Comparison of ENCODE assay signal across 1 cellular context in the genomic region with DNA sequence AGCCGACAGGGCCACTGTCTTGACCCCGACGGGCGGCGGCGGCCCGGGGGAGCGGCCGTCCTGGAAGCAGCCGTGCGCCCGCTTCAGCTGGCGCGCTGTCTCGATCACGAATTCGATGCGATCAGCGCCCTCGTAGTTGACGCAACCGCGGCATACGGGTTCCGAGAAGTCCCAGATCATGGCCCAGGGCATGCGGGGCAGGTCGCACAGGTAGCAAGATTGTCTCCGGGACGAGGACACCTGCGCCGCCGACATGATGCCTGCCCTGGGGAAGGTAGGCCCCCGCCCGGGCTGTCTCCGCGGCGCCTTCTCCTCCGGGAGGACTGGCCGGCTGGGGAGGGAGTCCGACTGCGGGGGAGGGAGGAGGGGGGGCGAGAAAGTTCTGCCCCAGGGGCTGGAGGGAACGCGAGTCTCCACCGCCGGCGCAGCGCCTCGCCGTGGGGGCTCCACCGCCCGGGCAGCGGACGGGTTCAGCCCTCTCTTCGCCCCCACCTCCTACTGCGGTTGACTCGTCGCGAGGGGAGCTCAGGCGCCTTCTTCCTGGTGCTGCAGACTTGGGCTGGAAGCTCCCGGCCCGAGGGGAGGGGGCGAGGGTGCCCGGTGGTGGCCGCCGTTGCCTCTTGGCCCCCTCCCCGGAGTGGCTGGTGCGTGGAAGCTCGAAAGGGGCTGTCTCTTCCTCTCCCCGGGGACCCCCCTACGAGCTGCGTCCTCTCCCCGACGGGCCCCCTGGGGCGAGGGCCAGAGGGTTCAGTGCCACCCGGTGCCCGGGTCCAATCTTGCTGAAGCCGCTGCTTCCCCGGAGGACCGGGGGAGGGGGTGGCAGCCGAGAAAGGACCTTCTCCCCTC.
TF ChIP-seq lines count a peak whose summit lies in the region.

No MANE protein-coding gene starts in this region.

TF ChIP-seq in HepG2, 621 proteins besides CTCF, POLR2A, EP300 and RAD21 (continues in another document):
- TF ChIP-seq, protein P1, sequence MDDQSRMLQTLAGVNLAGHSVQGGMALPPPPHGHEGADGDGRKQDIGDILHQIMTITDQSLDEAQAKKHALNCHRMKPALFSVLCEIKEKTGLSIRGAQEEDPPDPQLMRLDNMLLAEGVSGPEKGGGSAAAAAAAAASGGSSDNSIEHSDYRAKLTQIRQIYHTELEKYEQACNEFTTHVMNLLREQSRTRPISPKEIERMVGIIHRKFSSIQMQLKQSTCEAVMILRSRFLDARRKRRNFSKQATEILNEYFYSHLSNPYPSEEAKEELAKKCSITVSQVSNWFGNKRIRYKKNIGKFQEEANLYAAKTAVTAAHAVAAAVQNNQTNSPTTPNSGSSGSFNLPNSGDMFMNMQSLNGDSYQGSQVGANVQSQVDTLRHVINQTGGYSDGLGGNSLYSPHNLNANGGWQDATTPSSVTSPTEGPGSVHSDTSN (CRISPR knock-in tag; IDR thresholded peaks at IDR 0.05; ENCODE audit: borderline replicate concordance): no peak
- TF ChIP-seq, protein P2, sequence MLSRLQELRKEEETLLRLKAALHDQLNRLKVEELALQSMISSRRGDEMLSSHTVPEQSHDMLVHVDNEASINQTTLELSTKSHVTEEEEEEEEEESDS (CRISPR knock-in tag; IDR thresholded peaks at IDR 0.05; ENCODE audit: borderline replicate concordance): no peak
- TF ChIP-seq, protein P3, sequence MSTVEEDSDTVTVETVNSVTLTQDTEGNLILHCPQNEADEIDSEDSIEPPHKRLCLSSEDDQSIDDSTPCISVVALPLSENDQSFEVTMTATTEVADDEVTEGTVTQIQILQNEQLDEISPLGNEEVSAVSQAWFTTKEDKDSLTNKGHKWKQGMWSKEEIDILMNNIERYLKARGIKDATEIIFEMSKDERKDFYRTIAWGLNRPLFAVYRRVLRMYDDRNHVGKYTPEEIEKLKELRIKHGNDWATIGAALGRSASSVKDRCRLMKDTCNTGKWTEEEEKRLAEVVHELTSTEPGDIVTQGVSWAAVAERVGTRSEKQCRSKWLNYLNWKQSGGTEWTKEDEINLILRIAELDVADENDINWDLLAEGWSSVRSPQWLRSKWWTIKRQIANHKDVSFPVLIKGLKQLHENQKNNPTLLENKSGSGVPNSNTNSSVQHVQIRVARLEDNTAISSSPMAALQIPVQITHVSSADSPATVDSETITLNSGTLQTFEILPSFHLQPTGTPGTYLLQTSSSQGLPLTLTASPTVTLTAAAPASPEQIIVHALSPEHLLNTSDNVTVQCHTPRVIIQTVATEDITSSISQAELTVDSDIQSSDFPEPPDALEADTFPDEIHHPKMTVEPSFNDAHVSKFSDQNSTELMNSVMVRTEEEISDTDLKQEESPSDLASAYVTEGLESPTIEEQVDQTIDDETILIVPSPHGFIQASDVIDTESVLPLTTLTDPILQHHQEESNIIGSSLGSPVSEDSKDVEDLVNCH (CRISPR knock-in tag; IDR thresholded peaks at IDR 0.05): no peak
- TF ChIP-seq ZNF629 (CRISPR knock-in tag; conservative IDR thresholded peaks at IDR 0.05) (no peak), ZNF777 (CRISPR knock-in tag; IDR thresholded peaks at IDR 0.05) (peak; percentile 82), ZNF24 (IDR thresholded peaks at IDR 0.05) (no peak), PAX8 (CRISPR knock-in tag; IDR thresholded peaks at IDR 0.05; ENCODE audit: borderline replicate concordance) (no peak), KDM5B (CRISPR knock-in tag; IDR thresholded peaks at IDR 0.05; ENCODE audit: borderline replicate concordance) (peak; percentile 71; the same call in 1 of the 2 replicates), SP2 (CRISPR knock-in tag; IDR thresholded peaks at IDR 0.05) (peak; percentile 29; the same call in 1 of the 2 replicates), STAT5B (CRISPR knock-in tag; IDR thresholded peaks at IDR 0.05) (no peak), MTF1 (CRISPR knock-in tag; IDR thresholded peaks at IDR 0.05) (no peak), NFE2L1 (CRISPR knock-in tag; IDR thresholded peaks at IDR 0.05; ENCODE audit: borderline replicate concordance) (no peak), TCF7L2 (IDR thresholded peaks at IDR 0.05; ENCODE audit: low read depth, low read length) (no peak), TCF12 (IDR thresholded peaks at IDR 0.05) (no peak), TCF12 (CRISPR knock-in tag; IDR thresholded peaks at IDR 0.05) (peak; percentile 61; the same call in 1 of the 2 replicates), ZNF883 (CRISPR knock-in tag; IDR thresholded peaks at IDR 0.05; ENCODE audit: not compliant biosample characterization) (no peak), SIN3A (IDR thresholded peaks at IDR 0.05; ENCODE audit: borderline replicate concordance, low read depth, low read length) (no peak), ZNF232 (CRISPR knock-in tag; IDR thresholded peaks at IDR 0.05; ENCODE audit: borderline replicate concordance) (no peak), ZBTB21 (CRISPR knock-in tag; IDR thresholded peaks at IDR 0.05) (0 out of 2 replicates have a peak, but pooled peaks have one; percentile 10), CBX2 (IDR thresholded peaks at IDR 0.05; ENCODE audit: low read depth, low read length) (no peak), CBX2 (CRISPR knock-in tag; IDR thresholded peaks at IDR 0.05; ENCODE audit: low read depth) (no peak), FOXK1 (CRISPR knock-in tag; IDR thresholded peaks at IDR 0.05; ENCODE audit: borderline replicate concordance, low read depth) (no peak), HNRNPH1 (optimal IDR thresholded peaks at IDR 0.05; ENCODE audit: low read depth, low read length) (no peak), ZNF792 (CRISPR knock-in tag; IDR thresholded peaks at IDR 0.05) (no peak), HHEX (CRISPR knock-in tag; IDR thresholded peaks at IDR 0.05) (no peak), TBX3 (IDR thresholded peaks at IDR 0.05; ENCODE audit: borderline replicate concordance) (no peak), PCBP1 (IDR thresholded peaks at IDR 0.05; ENCODE audit: borderline replicate concordance, low read depth, low read length) (0 out of 2 replicates have a peak, but pooled peaks have one; percentile 23), FIP1L1 (IDR thresholded peaks at IDR 0.05; ENCODE audit: borderline replicate concordance, insufficient read depth, low read depth, low read length) (0 out of 2 replicates have a peak, but pooled peaks have one; percentile 10), YY1 (IDR thresholded peaks at IDR 0.05; ENCODE audit: insufficient read depth, insufficient replicate concordance, low read depth, low read length) (no peak), ZNF30 (CRISPR knock-in tag; IDR thresholded peaks at IDR 0.05) (no peak), DPF2 (CRISPR knock-in tag; IDR thresholded peaks at IDR 0.05; ENCODE audit: borderline replicate concordance, low read depth) (no peak), ZNF20 (CRISPR knock-in tag; IDR thresholded peaks at IDR 0.05) (no peak), ZNF563 (CRISPR knock-in tag; IDR thresholded peaks at IDR 0.05) (peak; percentile 12; the same call in 1 of the 2 replicates), BRD4 (CRISPR knock-in tag; IDR thresholded peaks at IDR 0.05) (no peak; the same call in 1 of the 2 replicates)
- TF ChIP-seq, protein P4, sequence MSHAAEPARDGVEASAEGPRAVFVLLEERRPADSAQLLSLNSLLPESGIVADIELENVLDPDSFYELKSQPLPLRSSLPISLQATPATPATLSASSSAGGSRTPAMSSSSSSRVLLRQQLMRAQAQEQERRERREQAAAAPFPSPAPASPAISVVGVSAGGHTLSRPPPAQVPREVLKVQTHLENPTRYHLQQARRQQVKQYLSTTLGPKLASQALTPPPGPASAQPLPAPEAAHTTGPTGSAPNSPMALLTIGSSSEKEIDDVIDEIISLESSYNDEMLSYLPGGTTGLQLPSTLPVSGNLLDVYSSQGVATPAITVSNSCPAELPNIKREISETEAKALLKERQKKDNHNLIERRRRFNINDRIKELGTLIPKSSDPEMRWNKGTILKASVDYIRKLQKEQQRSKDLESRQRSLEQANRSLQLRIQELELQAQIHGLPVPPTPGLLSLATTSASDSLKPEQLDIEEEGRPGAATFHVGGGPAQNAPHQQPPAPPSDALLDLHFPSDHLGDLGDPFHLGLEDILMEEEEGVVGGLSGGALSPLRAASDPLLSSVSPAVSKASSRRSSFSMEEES (CRISPR knock-in tag; IDR thresholded peaks at IDR 0.05): no peak
- TF ChIP-seq, protein P5, sequence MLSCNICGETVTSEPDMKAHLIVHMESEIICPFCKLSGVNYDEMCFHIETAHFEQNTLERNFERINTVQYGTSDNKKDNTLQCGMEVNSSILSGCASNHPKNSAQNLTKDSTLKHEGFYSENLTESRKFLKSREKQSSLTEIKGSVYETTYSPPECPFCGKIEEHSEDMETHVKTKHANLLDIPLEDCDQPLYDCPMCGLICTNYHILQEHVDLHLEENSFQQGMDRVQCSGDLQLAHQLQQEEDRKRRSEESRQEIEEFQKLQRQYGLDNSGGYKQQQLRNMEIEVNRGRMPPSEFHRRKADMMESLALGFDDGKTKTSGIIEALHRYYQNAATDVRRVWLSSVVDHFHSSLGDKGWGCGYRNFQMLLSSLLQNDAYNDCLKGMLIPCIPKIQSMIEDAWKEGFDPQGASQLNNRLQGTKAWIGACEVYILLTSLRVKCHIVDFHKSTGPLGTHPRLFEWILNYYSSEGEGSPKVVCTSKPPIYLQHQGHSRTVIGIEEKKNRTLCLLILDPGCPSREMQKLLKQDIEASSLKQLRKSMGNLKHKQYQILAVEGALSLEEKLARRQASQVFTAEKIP (CRISPR knock-in tag; IDR thresholded peaks at IDR 0.05; ENCODE audit: borderline replicate concordance): no peak
- TF ChIP-seq, protein P6, sequence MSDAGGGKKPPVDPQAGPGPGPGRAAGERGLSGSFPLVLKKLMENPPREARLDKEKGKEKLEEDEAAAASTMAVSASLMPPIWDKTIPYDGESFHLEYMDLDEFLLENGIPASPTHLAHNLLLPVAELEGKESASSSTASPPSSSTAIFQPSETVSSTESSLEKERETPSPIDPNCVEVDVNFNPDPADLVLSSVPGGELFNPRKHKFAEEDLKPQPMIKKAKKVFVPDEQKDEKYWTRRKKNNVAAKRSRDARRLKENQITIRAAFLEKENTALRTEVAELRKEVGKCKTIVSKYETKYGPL (CRISPR knock-in tag; IDR thresholded peaks at IDR 0.05): no peak
- TF ChIP-seq, protein P7, sequence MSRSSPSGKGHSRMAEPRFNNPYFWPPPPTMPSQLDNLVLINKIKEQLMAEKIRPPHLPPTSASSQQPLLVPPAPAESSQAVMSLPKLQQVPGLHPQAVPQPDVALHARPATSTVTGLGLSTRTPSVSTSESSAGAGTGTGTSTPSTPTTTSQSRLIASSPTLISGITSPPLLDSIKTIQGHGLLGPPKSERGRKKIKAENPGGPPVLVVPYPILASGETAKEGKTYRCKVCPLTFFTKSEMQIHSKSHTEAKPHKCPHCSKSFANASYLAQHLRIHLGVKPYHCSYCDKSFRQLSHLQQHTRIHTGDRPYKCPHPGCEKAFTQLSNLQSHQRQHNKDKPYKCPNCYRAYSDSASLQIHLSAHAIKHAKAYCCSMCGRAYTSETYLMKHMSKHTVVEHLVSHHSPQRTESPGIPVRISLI (CRISPR knock-in tag; IDR thresholded peaks at IDR 0.05; ENCODE audit: borderline replicate concordance): no peak
- TF ChIP-seq, protein P8, sequence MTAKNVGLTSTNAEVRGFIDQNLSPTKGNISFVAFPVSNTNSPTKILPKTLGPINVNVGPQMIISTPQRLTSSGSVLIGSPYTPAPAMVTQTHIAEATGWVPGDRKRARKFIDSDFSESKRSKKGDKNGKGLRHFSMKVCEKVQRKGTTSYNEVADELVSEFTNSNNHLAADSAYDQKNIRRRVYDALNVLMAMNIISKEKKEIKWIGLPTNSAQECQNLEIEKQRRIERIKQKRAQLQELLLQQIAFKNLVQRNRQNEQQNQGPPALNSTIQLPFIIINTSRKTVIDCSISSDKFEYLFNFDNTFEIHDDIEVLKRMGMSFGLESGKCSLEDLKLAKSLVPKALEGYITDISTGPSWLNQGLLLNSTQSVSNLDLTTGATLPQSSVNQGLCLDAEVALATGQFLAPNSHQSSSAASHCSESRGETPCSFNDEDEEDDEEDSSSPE (CRISPR knock-in tag; IDR thresholded peaks at IDR 0.05): no peak
- TF ChIP-seq, protein P9, sequence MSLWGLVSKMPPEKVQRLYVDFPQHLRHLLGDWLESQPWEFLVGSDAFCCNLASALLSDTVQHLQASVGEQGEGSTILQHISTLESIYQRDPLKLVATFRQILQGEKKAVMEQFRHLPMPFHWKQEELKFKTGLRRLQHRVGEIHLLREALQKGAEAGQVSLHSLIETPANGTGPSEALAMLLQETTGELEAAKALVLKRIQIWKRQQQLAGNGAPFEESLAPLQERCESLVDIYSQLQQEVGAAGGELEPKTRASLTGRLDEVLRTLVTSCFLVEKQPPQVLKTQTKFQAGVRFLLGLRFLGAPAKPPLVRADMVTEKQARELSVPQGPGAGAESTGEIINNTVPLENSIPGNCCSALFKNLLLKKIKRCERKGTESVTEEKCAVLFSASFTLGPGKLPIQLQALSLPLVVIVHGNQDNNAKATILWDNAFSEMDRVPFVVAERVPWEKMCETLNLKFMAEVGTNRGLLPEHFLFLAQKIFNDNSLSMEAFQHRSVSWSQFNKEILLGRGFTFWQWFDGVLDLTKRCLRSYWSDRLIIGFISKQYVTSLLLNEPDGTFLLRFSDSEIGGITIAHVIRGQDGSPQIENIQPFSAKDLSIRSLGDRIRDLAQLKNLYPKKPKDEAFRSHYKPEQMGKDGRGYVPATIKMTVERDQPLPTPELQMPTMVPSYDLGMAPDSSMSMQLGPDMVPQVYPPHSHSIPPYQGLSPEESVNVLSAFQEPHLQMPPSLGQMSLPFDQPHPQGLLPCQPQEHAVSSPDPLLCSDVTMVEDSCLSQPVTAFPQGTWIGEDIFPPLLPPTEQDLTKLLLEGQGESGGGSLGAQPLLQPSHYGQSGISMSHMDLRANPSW (CRISPR knock-in tag; IDR thresholded peaks at IDR 0.05; ENCODE audit: borderline replicate concordance): no peak
- TF ChIP-seq, protein P10, sequence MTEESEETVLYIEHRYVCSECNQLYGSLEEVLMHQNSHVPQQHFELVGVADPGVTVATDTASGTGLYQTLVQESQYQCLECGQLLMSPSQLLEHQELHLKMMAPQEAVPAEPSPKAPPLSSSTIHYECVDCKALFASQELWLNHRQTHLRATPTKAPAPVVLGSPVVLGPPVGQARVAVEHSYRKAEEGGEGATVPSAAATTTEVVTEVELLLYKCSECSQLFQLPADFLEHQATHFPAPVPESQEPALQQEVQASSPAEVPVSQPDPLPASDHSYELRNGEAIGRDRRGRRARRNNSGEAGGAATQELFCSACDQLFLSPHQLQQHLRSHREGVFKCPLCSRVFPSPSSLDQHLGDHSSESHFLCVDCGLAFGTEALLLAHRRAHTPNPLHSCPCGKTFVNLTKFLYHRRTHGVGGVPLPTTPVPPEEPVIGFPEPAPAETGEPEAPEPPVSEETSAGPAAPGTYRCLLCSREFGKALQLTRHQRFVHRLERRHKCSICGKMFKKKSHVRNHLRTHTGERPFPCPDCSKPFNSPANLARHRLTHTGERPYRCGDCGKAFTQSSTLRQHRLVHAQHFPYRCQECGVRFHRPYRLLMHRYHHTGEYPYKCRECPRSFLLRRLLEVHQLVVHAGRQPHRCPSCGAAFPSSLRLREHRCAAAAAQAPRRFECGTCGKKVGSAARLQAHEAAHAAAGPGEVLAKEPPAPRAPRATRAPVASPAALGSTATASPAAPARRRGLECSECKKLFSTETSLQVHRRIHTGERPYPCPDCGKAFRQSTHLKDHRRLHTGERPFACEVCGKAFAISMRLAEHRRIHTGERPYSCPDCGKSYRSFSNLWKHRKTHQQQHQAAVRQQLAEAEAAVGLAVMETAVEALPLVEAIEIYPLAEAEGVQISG (CRISPR knock-in tag; IDR thresholded peaks at IDR 0.05): 0 out of 2 replicates have a peak, but pooled peaks have one; percentile 24
